1 cellular context compared by ENCODE assay signal in the genomic region with DNA sequence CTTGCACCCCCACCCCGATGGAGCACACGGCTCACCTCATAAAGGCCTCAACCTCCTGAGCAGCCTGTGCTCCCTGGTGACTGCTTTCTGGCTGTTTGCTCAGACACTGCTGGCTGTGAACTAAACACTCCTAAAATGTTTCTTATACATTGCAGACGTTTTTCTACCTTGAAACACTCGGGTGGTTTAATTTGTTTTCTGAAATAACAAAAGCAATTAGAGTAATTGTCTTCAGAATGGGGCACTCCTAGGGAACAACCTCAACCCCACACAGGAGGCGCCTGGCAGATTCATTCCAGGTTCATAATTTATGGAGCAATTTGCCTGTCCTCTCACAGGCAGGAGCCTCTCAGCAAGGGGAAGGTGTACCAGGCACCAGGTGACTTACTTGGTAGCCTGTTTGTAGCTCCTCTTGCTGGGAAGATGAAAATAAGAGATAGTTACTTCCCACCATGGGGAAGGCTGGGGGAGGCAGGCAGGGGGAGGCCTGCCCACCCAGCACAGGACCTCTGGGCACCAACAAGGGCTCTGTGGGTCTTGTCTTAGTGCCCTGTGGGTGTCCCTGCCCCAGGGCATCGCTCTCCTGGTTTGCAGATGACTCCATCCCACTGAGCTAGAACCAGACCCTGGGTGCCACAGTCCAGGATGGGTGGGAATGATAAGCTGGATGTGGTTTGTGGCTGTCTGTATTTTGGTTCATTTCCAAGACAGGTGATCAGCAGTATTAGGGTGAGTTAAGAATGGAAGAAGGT.
TF ChIP-seq lines count a peak whose summit lies in the region.

No MANE protein-coding gene starts in this region.

TF ChIP-seq in H1, 55 proteins besides CTCF, POLR2A, EP300 and RAD21:
- TF ChIP-seq TAF1 (IDR thresholded peaks at IDR 0.05; ENCODE audit: low read depth, low read length) (no peak), CHD1 (IDR thresholded peaks at IDR 0.05; ENCODE audit: low read depth, low read length) (no peak), SUZ12 (IDR thresholded peaks at IDR 0.05; ENCODE audit: low read length) (no peak), RBBP5 (IDR thresholded peaks at IDR 0.05; ENCODE audit: borderline replicate concordance, low read depth, low read length) (no peak), EZH2 (IDR thresholded peaks at IDR 0.05; ENCODE audit: low read depth, low read length, severe bottlenecking) (no peak), SP4 (IDR thresholded peaks at IDR 0.05; ENCODE audit: low read length) (no peak), KDM5A (IDR thresholded peaks at IDR 0.05; ENCODE audit: low read length) (no peak), SAP30 (IDR thresholded peaks at IDR 0.05; ENCODE audit: insufficient read depth, insufficient replicate concordance, low read length) (no peak), GTF2F1 (IDR thresholded peaks at IDR 0.05; ENCODE audit: borderline replicate concordance, low read depth, low read length) (no peak), RFX5 (IDR thresholded peaks at IDR 0.05; ENCODE audit: borderline replicate concordance, low read depth, low read length) (no peak), KDM4A (IDR thresholded peaks at IDR 0.05; ENCODE audit: low read depth, low read length, severe bottlenecking) (no peak), ASH2L (IDR thresholded peaks at IDR 0.05; ENCODE audit: low read length) (no peak), YY1 (IDR thresholded peaks at IDR 0.05; ENCODE audit: low read depth, low read length) (no peak), NRF1 (IDR thresholded peaks at IDR 0.05; ENCODE audit: low read depth, low read length) (no peak), CTBP2 (IDR thresholded peaks at IDR 0.05; ENCODE audit: borderline replicate concordance, insufficient read depth, insufficient read length, low read length) (no peak), SP2 (IDR thresholded peaks at IDR 0.05; ENCODE audit: low read length) (no peak), GABPA (IDR thresholded peaks at IDR 0.05; ENCODE audit: borderline replicate concordance, insufficient read depth, low read length) (no peak)
